1 cellular context compared by ENCODE assay signal in genomic region chr14:73567365-73567764, GRCh38.
A peak's percentile ranks its signal among the peaks of the same experiment; 100 is the strongest.
TF ChIP-seq lines count a peak whose summit lies in the region.

No MANE protein-coding gene starts in this region.

TF ChIP-seq in IMR-90, 13 proteins besides CTCF, POLR2A, EP300 and RAD21:
- TF ChIP-seq FOS (IDR thresholded peaks at IDR 0.05; ENCODE audit: low read depth, low read length), result no peak
- TF ChIP-seq MAFK (IDR thresholded peaks at IDR 0.05; ENCODE audit: low read depth, low read length), result peak; percentile 55; the same call in 1 of the 2 replicates
